Comparison of ENCODE assay signal across 9 cellular contexts in genomic region chr1:86317926-86318325, GRCh38.
"Had no signal": no experiment of that assay in that cellular context is flagged by ENCODE, and none has a peak within 500 bp of the region (broad histone marks: within the 10 kb centered on the region; RNA-seq: fewer than 3 reads in every experiment).

No MANE protein-coding gene starts in this region.

- H3K4me3 ChIP-seq: GM23338, HAP-1 had no signal

- H3K4me1 Mint-ChIP-seq: IgD-negative memory B cell had no signal

- H3K27ac ChIP-seq: HL-60 had no signal

- H3K27ac Mint-ChIP-seq: GM23338, HFFc6, IgD-negative memory B cell had no signal

- H3K9me3 Mint-ChIP-seq: GM23338, HFFc6, IgD-negative memory B cell had no signal

- H2AFZ ChIP-seq: GM23338 had no signal

- H3K36me3 Mint-ChIP-seq: IgD-negative memory B cell had no signal

- DNase-seq: H7, HFFc6, Kasumi-1, KG1 had no signal

- ATAC-seq: GM23338, HCT116 had no signal

- H3K4me2 ChIP-seq: GM23338 had no signal

- H3K4me3 Mint-ChIP-seq: GM23338, HFFc6 had no signal

- H3K36me3 ChIP-seq: HAP-1 had no signal

- H3K9me3 ChIP-seq: HAP-1 had no signal

- H3K4me1 ChIP-seq: HAP-1 had no signal
